In the genomic region with DNA sequence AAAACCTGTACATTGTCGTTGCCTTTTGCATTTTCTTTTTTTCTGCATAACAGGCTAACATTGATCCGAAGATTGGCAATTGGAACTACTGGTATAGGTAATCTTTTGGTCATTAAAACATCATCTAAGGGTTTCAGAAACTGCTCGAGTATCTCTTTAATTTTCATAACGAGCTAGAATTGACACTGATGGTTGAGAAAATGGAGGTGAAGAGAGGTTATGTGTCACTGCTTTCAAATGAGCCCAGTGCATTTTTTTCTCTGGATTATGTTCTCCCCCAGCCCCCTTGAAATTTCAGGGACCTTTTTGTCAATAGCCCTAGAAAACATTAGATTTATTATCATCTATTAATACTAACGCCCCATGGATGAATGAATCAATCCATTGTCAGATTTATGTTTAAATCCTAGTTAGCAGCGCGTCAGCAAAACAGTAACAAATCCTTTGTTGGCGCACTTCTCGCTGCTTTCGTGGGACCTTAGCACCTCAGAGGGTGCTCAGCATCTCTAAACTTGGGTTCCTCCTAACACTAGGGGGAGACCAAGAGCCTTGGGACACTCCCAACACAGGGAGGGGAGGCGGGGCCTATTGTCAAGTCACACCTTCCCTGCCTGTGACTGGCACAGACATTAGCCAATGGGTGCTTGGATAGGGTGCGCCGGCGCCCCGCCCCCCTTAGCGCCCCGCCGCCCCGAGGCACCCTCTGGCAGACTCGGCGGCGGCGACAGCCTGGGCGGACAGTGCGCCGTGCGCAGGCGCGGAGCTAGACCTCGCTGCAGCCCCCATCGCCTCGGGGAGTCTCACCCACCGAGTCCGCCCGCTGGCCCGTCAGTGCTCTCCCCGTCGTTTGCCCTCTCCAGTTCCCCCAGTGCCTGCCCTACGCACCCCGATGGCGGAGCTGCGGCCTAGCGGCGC, we compare ENCODE assay signal across 1 cellular context.
TF ChIP-seq lines count a peak whose summit lies in the region.

A gene (plus strand): TSS at position 709 of the 915 bp plus-strand sequence. CDS start 181 bp downstream, at position 890.

TF ChIP-seq in H1, 55 proteins besides CTCF, POLR2A, EP300 and RAD21:
- TF ChIP-seq NANOG (IDR thresholded peaks at IDR 0.05; ENCODE audit: insufficient read depth, low read depth, low read length, poor library complexity, severe bottlenecking) (no peak), RXRA (IDR thresholded peaks at IDR 0.05; ENCODE audit: insufficient read depth, low read depth, low read length) (no peak), TAF1 (IDR thresholded peaks at IDR 0.05; ENCODE audit: low read depth, low read length) (peak; percentile 87), KDM5A (IDR thresholded peaks at IDR 0.05; ENCODE audit: low read length) (no peak), YY1 (IDR thresholded peaks at IDR 0.05; ENCODE audit: low read depth, low read length) (no peak), RFX5 (IDR thresholded peaks at IDR 0.05; ENCODE audit: borderline replicate concordance, low read depth, low read length) (no peak), CBX8 (IDR thresholded peaks at IDR 0.05; ENCODE audit: borderline replicate concordance, low read depth, low read length) (no peak), BACH1 (IDR thresholded peaks at IDR 0.05; ENCODE audit: low read length) (peak; percentile 37; the same call in 1 of the 2 replicates), SP4 (IDR thresholded peaks at IDR 0.05; ENCODE audit: low read length) (peak; percentile 95), SAP30 (IDR thresholded peaks at IDR 0.05; ENCODE audit: insufficient read depth, insufficient replicate concordance, low read length) (peak; percentile 37), SIX5 (IDR thresholded peaks at IDR 0.05; ENCODE audit: low read depth, low read length) (no peak), SP1 (IDR thresholded peaks at IDR 0.05; ENCODE audit: low read depth, low read length) (peak; percentile 92), TBP (IDR thresholded peaks at IDR 0.05; ENCODE audit: low read depth, low read length) (peak; percentile 68), PHF8 (conservative IDR thresholded peaks at IDR 0.05; ENCODE audit: low read depth, low read length) (peak; percentile 67; the same call in 1 of the 2 replicates), TAF7 (optimal IDR thresholded peaks at IDR 0.05; ENCODE audit: borderline replicate concordance, low read depth, low read length) (no peak), RBBP5 (IDR thresholded peaks at IDR 0.05; ENCODE audit: borderline replicate concordance, low read depth, low read length) (0 out of 2 replicates have a peak, but pooled peaks have one; percentile 38), NRF1 (IDR thresholded peaks at IDR 0.05; ENCODE audit: low read depth, low read length) (peak; percentile 72), CHD2 (IDR thresholded peaks at IDR 0.05; ENCODE audit: low read length) (peak; percentile 80), SUZ12 (IDR thresholded peaks at IDR 0.05; ENCODE audit: low read length) (no peak), SP2 (IDR thresholded peaks at IDR 0.05; ENCODE audit: low read length) (peak; percentile 69), CREB1 (IDR thresholded peaks at IDR 0.05) (peak; percentile 50), SRF (IDR thresholded peaks at IDR 0.05; ENCODE audit: low read depth, low read length) (no peak), KDM1A (IDR thresholded peaks at IDR 0.05; ENCODE audit: borderline replicate concordance, low read length) (no peak), SIN3A (conservative IDR thresholded peaks at IDR 0.05 in 1 of 2, IDR thresholded peaks at IDR 0.05 in 1 of 2; ENCODE audit: low read depth in 1 of 2, low read length in 2 of 2) (peak; percentile 33 to 61; a peak in 2 of 4 replicates)
- TF ChIP-seq, protein P1, sequence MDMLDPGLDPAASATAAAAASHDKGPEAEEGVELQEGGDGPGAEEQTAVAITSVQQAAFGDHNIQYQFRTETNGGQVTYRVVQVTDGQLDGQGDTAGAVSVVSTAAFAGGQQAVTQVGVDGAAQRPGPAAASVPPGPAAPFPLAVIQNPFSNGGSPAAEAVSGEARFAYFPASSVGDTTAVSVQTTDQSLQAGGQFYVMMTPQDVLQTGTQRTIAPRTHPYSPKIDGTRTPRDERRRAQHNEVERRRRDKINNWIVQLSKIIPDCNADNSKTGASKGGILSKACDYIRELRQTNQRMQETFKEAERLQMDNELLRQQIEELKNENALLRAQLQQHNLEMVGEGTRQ (IDR thresholded peaks at IDR 0.05; ENCODE audit: low read length), result no peak
- TF ChIP-seq, protein P2, sequence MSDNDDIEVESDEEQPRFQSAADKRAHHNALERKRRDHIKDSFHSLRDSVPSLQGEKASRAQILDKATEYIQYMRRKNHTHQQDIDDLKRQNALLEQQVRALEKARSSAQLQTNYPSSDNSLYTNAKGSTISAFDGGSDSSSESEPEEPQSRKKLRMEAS (IDR thresholded peaks at IDR 0.05), result no peak; the same call in 1 of the 2 replicates
- TF ChIP-seq, protein P3, sequence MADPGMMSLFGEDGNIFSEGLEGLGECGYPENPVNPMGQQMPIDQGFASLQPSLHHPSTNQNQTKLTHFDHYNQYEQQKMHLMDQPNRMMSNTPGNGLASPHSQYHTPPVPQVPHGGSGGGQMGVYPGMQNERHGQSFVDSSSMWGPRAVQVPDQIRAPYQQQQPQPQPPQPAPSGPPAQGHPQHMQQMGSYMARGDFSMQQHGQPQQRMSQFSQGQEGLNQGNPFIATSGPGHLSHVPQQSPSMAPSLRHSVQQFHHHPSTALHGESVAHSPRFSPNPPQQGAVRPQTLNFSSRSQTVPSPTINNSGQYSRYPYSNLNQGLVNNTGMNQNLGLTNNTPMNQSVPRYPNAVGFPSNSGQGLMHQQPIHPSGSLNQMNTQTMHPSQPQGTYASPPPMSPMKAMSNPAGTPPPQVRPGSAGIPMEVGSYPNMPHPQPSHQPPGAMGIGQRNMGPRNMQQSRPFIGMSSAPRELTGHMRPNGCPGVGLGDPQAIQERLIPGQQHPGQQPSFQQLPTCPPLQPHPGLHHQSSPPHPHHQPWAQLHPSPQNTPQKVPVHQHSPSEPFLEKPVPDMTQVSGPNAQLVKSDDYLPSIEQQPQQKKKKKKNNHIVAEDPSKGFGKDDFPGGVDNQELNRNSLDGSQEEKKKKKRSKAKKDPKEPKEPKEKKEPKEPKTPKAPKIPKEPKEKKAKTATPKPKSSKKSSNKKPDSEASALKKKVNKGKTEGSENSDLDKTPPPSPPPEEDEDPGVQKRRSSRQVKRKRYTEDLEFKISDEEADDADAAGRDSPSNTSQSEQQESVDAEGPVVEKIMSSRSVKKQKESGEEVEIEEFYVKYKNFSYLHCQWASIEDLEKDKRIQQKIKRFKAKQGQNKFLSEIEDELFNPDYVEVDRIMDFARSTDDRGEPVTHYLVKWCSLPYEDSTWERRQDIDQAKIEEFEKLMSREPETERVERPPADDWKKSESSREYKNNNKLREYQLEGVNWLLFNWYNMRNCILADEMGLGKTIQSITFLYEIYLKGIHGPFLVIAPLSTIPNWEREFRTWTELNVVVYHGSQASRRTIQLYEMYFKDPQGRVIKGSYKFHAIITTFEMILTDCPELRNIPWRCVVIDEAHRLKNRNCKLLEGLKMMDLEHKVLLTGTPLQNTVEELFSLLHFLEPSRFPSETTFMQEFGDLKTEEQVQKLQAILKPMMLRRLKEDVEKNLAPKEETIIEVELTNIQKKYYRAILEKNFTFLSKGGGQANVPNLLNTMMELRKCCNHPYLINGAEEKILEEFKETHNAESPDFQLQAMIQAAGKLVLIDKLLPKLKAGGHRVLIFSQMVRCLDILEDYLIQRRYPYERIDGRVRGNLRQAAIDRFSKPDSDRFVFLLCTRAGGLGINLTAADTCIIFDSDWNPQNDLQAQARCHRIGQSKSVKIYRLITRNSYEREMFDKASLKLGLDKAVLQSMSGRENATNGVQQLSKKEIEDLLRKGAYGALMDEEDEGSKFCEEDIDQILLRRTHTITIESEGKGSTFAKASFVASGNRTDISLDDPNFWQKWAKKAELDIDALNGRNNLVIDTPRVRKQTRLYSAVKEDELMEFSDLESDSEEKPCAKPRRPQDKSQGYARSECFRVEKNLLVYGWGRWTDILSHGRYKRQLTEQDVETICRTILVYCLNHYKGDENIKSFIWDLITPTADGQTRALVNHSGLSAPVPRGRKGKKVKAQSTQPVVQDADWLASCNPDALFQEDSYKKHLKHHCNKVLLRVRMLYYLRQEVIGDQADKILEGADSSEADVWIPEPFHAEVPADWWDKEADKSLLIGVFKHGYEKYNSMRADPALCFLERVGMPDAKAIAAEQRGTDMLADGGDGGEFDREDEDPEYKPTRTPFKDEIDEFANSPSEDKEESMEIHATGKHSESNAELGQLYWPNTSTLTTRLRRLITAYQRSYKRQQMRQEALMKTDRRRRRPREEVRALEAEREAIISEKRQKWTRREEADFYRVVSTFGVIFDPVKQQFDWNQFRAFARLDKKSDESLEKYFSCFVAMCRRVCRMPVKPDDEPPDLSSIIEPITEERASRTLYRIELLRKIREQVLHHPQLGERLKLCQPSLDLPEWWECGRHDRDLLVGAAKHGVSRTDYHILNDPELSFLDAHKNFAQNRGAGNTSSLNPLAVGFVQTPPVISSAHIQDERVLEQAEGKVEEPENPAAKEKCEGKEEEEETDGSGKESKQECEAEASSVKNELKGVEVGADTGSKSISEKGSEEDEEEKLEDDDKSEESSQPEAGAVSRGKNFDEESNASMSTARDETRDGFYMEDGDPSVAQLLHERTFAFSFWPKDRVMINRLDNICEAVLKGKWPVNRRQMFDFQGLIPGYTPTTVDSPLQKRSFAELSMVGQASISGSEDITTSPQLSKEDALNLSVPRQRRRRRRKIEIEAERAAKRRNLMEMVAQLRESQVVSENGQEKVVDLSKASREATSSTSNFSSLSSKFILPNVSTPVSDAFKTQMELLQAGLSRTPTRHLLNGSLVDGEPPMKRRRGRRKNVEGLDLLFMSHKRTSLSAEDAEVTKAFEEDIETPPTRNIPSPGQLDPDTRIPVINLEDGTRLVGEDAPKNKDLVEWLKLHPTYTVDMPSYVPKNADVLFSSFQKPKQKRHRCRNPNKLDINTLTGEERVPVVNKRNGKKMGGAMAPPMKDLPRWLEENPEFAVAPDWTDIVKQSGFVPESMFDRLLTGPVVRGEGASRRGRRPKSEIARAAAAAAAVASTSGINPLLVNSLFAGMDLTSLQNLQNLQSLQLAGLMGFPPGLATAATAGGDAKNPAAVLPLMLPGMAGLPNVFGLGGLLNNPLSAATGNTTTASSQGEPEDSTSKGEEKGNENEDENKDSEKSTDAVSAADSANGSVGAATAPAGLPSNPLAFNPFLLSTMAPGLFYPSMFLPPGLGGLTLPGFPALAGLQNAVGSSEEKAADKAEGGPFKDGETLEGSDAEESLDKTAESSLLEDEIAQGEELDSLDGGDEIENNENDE (IDR thresholded peaks at IDR 0.05; ENCODE audit: insufficient replicate concordance, low read length), result peak; percentile 7
TF ChIP-seq in H1: peak in this region for 14.
